ENCODE assay signal across 8 cellular contexts in the genomic region with DNA sequence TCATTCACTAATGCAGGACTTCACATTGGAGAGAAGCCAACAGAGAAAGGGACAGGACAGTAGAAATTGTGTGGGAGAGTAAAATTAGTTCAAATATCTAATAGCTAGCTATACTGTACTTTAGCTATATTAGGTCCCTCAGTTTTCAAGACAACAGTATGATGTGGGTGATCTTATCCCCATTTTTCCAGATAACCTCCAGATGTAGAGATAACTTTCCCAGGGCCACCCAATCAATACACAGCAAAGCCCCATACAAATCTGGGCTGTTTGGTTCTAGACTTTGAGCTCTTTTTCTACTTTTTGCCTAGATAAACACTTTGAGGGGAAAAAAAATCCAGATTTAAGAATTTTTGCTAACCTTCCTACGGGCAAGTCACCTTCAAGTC. TPM values are rescaled to one million over a fixed set of nuclear protein-coding genes. Genes with fewer than 3 reads are reported as not detected.
DNase-seq lines count a peak whose midpoint lies in the region; ATAC-seq and TF ChIP-seq lines count a peak whose summit lies in the region.

No MANE protein-coding gene starts in this region.

- peaks cover 30% of the 10 kb centered on the region for H3K79me2 ChIP-seq in fibroblast of lung (ENCODE audit: control insufficient read depth, insufficient read depth, low read length)

- H4K20me1 ChIP-seq in fibroblast of lung (ENCODE audit: control insufficient read depth, extremely low read depth, insufficient read depth, low read length) = no peaks in the 10 kb centered on the region

- H3K36me3 ChIP-seq in SJCRH30 = peaks cover 10% of the 10 kb centered on the region
- H3K36me3 ChIP-seq in fibroblast of lung (ENCODE audit: control insufficient read depth, insufficient read depth, low read length) = peaks cover 1% of the 10 kb centered on the region
- peaks cover 0 to 27% (median 0%) of the 10 kb centered on the region in 4 donors for H3K36me3 ChIP-seq in sigmoid colon

- no peak overlapping the region for H3K9ac ChIP-seq in fibroblast of lung (ENCODE audit: insufficient read depth, low read length)

- H3K9me3 ChIP-seq in SJCRH30 (replicated peaks) = no peaks in the 10 kb centered on the region
- no peaks in the 10 kb centered on the region for H3K9me3 ChIP-seq in fibroblast of lung (ENCODE audit: control insufficient read depth, insufficient read depth, low read depth, low read length)
- H3K9me3 ChIP-seq in sigmoid colon = no peaks in the 10 kb centered on the region

- ATAC-seq in HG03354 (IDR thresholded peaks at IDR 0.05; ENCODE audit: poor library complexity, severe bottlenecking, unreplicated experiment) (no peak), GM18873 (IDR thresholded peaks at IDR 0.05; ENCODE audit: low FRiP score, unreplicated experiment) (no peak)

- WGBS in sigmoid colon, 2 donors = 17 to 29% methylated on average over 1 of the region's 1 CpG

- H3K4me2 ChIP-seq in fibroblast of lung (ENCODE audit: extremely low read depth, insufficient read depth, low read length) = peak overlapping the region; percentile 76

- H2AFZ ChIP-seq in fibroblast of lung (ENCODE audit: low read length) = peak overlapping the region; percentile 61

- H3K27me3 ChIP-seq in SJCRH30 (no peaks in the 10 kb centered on the region), fibroblast of lung (ENCODE audit: control insufficient read depth, insufficient read depth, low read length) (no peaks in the 10 kb centered on the region), sigmoid colon (no peaks in the 10 kb centered on the region)

- peaks cover 14% of the 10 kb centered on the region for H3K4me1 ChIP-seq in SJCRH30
- no peaks in the 10 kb centered on the region for H3K4me1 ChIP-seq in fibroblast of lung (ENCODE audit: control insufficient read depth, extremely low read depth, insufficient read depth, low read length)
- peaks cover 0 to 15% (median 6%) of the 10 kb centered on the region in 4 donors for H3K4me1 ChIP-seq in sigmoid colon

- TF ChIP-seq CTCF in GM12865 (IDR thresholded peaks at IDR 0.05; ENCODE audit: insufficient read depth, low read depth, low read length, missing control alignments) (no peak), fibroblast of lung (conservative IDR thresholded peaks at IDR 0.05 in 1 of 2, IDR thresholded peaks at IDR 0.05 in 1 of 2; ENCODE audit: low read depth in 1 of 2, low read length in 2 of 2) (no peak), sigmoid colon (IDR thresholded peaks at IDR 0.05) (no peak)

- intact Hi-C loops in sigmoid colon (cut with DNase I) = loop anchor here (2.0 kb wide), 1 partner anchor 56 kb away; a partner anchor contains a TSS

- no peak for TF ChIP-seq EP300 in sigmoid colon (IDR thresholded peaks at IDR 0.05)

- peak overlapping the region; percentile 81 for H3K4me3 ChIP-seq in GM12865 (ENCODE audit: low read depth, low read length)
- H3K4me3 ChIP-seq in SJCRH30 = peak overlapping the region; percentile 77
- peak overlapping the region; percentile 74 to 90 (median 85) for H3K4me3 ChIP-seq in fibroblast of lung (replicated peaks in 1 of 4; ENCODE audit: control extremely low read depth in 1 of 4, insufficient read depth in 1 of 4, low read depth in 3 of 4, low read length in 4 of 4)
- peak overlapping the region; percentile 63 to 70 (median 66) for H3K4me3 ChIP-seq in sigmoid colon

- no peak for TF ChIP-seq POLR2A in sigmoid colon (IDR thresholded peaks at IDR 0.05)

- H3K27ac ChIP-seq in SJCRH30 (no peak overlapping the region), fibroblast of lung (ENCODE audit: insufficient read depth, low read length) (peak overlapping the region; percentile 98), sigmoid colon (peak overlapping the region; percentile 92 to 95 (median 94))

- DNase-seq in GM12865 (ENCODE audit: low read depth) (no peak), SJCRH30 (no peak), fibroblast of lung (ENCODE audit: low read depth in 2 of 2) (no peak), sigmoid colon (no peak), NCI-H510A (lab: John Stamatoyannopoulos, UW) (no peak), NCI-H1436 (lab: John Stamatoyannopoulos, UW) (no peak)

RNA-seq across cellular contexts. Expression of a gene that starts 0.5 kb away (rescaled TPM):
- total RNA-seq in SJCRH30 (2014; rRNA removed; shearing (Covaris generic)) = 39.5 and 44.4 TPM in 2 replicates
- total RNA-seq in fibroblast of lung (28.5 and 44.8 TPM in 2 replicates), sigmoid colon (10 to 100 TPM; 17.2 to 33.9 (median 26.1) TPM)
- polyA plus RNA-seq in fibroblast of lung (41.5 and 41.8 TPM in 2 replicates), sigmoid colon (10 to 100 TPM in 1 of 3 donors, 1 to 10 TPM in 2; 4.6 to 27.4 (median 7.2) TPM)
- polyA plus RNA-seq in fibroblast of lung (2012) = 15.0 and 20.3 TPM in 2 replicates
- polyA minus RNA-seq in fibroblast of lung (ENCODE audit: low replicate concordance) = 114 and 126 TPM in 2 replicates

RNA-seq across cellular contexts. Expression of a gene that starts 56.3 kb away (rescaled TPM):
- total RNA-seq in SJCRH30 (2014; rRNA removed; shearing (Covaris generic)) = 22.4 and 25.1 TPM in 2 replicates
- total RNA-seq in fibroblast of lung = 13.4 and 18.7 TPM in 2 replicates
- 18.6 and 24.7 TPM in 2 replicates for polyA plus RNA-seq in fibroblast of lung
- 10.0 and 12.7 TPM in 2 replicates for polyA plus RNA-seq in fibroblast of lung (2012)
- polyA minus RNA-seq in fibroblast of lung (ENCODE audit: low replicate concordance) = 0.04 and 0.52 TPM in 2 replicates
- total RNA-seq in sigmoid colon = 10 to 100 TPM in 3 of 4 donors, 1 to 10 TPM in 1; 9.7 to 16.8 (median 13.3) TPM
- 10 to 100 TPM; 10.8 to 12.3 (median 11.6) TPM for polyA plus RNA-seq in sigmoid colon
